ENCODE assay signal across 15 cellular contexts in the genomic region with DNA sequence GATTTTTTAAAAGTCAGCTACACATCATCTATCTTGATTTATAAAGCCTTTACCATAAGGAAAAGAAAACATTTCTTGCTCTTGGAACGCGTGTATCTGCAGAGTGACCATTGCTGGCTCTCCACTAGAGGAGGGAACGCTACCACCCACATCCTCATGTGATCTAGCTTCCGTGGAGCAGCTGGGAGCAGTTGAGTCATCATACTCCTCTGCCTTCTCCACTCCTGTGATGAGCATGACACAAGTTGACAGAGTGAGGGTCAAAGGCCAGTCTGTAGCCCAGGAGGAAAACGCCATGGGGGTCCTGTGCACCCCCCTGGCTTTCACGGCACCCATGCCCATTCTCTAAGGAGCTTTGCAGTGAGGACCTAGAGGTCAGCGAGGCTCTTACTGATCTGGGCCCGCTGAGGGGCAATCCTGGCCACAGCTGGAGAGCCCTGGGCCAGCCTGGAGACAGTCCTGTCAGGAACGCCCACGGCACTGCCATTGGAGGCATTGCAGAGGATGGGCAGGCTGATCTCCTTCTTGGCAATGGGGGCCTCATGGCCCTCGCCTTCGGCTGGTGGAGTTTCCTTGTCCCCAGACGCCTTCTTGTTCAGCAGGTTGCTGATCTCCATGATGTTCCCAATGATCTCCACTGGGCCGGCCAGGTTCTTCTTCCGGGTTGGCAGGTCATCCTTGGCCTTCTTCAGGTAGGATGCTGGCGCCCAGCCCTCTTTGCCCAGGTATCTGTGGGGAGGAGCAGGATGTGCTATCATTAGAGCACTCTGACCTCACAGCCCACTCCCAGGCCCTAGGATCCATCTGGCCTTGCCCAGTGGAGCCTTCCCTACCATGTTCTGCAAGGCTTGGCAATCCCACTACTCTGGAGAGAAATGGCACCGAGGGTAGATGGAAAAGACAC.
DNase-seq lines count a peak whose midpoint lies in the region; ATAC-seq and TF ChIP-seq lines count a peak whose summit lies in the region.
"Had no signal": no experiment of that assay in that cellular context is flagged by ENCODE, and none has a peak within 500 bp of the region (broad histone marks: within the 10 kb centered on the region; RNA-seq: fewer than 3 reads in every experiment).

No MANE protein-coding gene starts in this region.

- POLR2A ChIA-PET in naive thymus-derived CD4-positive, alpha-beta T cell (lab: Charles Lee) = interaction anchor here (1.1 kb wide), 1 partner anchor 48 kb away, joined by 3 read pairs; no protein-coding TSS in a partner anchor

- no peak overlapping the region for H3K4me3 ChIP-seq in right cardiac atrium (ENCODE audit: low read length)
- no peak overlapping the region for H3K4me3 ChIP-seq in left ventricle myocardium inferior
- H3K4me3 ChIP-seq in naive thymus-derived CD4-positive, alpha-beta T cell (ENCODE audit: low read length) = no peak overlapping the region
- H3K4me3 ChIP-seq: body of pancreas, skin epidermis had no signal

- no peak overlapping the region for H3K4me3 Mint-ChIP-seq in naive thymus-derived CD4-positive, alpha-beta T cell
- H3K4me3 Mint-ChIP-seq: memory B cell had no signal

- no peak overlapping the region for H3K27ac ChIP-seq in right cardiac atrium (ENCODE audit: low read length)
- H3K27ac ChIP-seq in left ventricle myocardium inferior (replicated peaks) = no peak overlapping the region
- H3K27ac ChIP-seq in caudate nucleus (ENCODE audit: low read depth, low read length) = peak overlapping the region; percentile 77
- H3K27ac ChIP-seq in naive thymus-derived CD4-positive, alpha-beta T cell (ENCODE audit: low read depth, low read length) = no peak overlapping the region
- H3K27ac ChIP-seq: body of pancreas had no signal

- H3K9me3 ChIP-seq in right cardiac atrium (ENCODE audit: control insufficient read depth, low read length) (no peaks in the 10 kb centered on the region), left ventricle myocardium inferior (replicated peaks) (no peaks in the 10 kb centered on the region)
- no peaks in the 10 kb centered on the region for H3K9me3 ChIP-seq in naive thymus-derived CD4-positive, alpha-beta T cell (ENCODE audit: control insufficient read depth in 2 of 3, low read length in 3 of 3)
- H3K9me3 ChIP-seq: body of pancreas had no signal

- no peak overlapping the region for H3K27ac Mint-ChIP-seq in naive thymus-derived CD4-positive, alpha-beta T cell
- H3K27ac Mint-ChIP-seq: memory B cell had no signal

- peaks cover 50% of the 10 kb centered on the region for H3K36me3 ChIP-seq in left ventricle myocardium inferior
- peaks cover 0 to 6% (median 0%) of the 10 kb centered on the region in 3 experiments for H3K36me3 ChIP-seq in naive thymus-derived CD4-positive, alpha-beta T cell (ENCODE audit: control insufficient read depth in 2 of 3, insufficient read depth in 3 of 3, low read length in 3 of 3)

- CTCF ChIA-PET in naive thymus-derived CD4-positive, alpha-beta T cell (lab: Charles Lee) = interaction anchor here (4.2 kb wide), 1 partner anchor 73 kb away, joined by 17 read pairs; no protein-coding TSS in a partner anchor

- 82% methylated on average over 17 of the region's 17 CpGs for WGBS in right cardiac atrium

- H3K27me3 ChIP-seq in right cardiac atrium (ENCODE audit: control insufficient read depth, insufficient read depth) (no peaks in the 10 kb centered on the region), left ventricle myocardium inferior (ENCODE audit: low read depth) (no peaks in the 10 kb centered on the region)
- H3K27me3 ChIP-seq in naive thymus-derived CD4-positive, alpha-beta T cell (ENCODE audit: control insufficient read depth in 2 of 2, insufficient read depth in 2 of 2, low read length in 2 of 2) = no peaks in the 10 kb centered on the region
- H3K27me3 ChIP-seq: body of pancreas had no signal

- H3K4me1 ChIP-seq in right cardiac atrium (ENCODE audit: control insufficient read depth, insufficient read depth, low read length) = peaks cover 15% of the 10 kb centered on the region
- H3K4me1 ChIP-seq in left ventricle myocardium inferior = peaks cover 72% of the 10 kb centered on the region
- no peaks in the 10 kb centered on the region for H3K4me1 ChIP-seq in naive thymus-derived CD4-positive, alpha-beta T cell (ENCODE audit: control insufficient read depth in 2 of 2, insufficient read depth in 2 of 2, low read length in 2 of 2)
- H3K4me1 ChIP-seq: body of pancreas had no signal

- no peaks in the 10 kb centered on the region for H3K9me3 Mint-ChIP-seq in naive thymus-derived CD4-positive, alpha-beta T cell
- H3K9me3 Mint-ChIP-seq: memory B cell had no signal

- H3K36me3 Mint-ChIP-seq in naive thymus-derived CD4-positive, alpha-beta T cell = peaks cover 3 to 13% (median 5%) of the 10 kb centered on the region in 5 donors

- no peak for TF ChIP-seq CTCF in left ventricle myocardium inferior (IDR thresholded peaks at IDR 0.05; ENCODE audit: borderline replicate concordance)

- H3K4me1 Mint-ChIP-seq in naive thymus-derived CD4-positive, alpha-beta T cell = peaks cover 0 to 5% (median 0%) of the 10 kb centered on the region in 7 donors
- H3K4me1 Mint-ChIP-seq: memory B cell had no signal

- peak in 2 of 3 donors; percentile 54 to 60 for DNase-seq in right cardiac atrium
- DNase-seq in left ventricle myocardium inferior = no peak
- DNase-seq in caudate nucleus (lab: John Stamatoyannopoulos, UW) = peak in 37 of 61 donors; percentile 8 to 79 (median 30)
- DNase-seq in midbrain (lab: John Stamatoyannopoulos, UW) = peak; percentile 27
- DNase-seq in naive thymus-derived CD4-positive, alpha-beta T cell = no peak
- DNase-seq in SW 1271 (lab: John Stamatoyannopoulos, UW) = no peak
- DNase-seq in NCI-H1048 (lab: John Stamatoyannopoulos, UW) = no peak
- DNase-seq: activated T-cell treated with anti-CD3 and anti-CD28 coated beads, Interleukin-2, amount 50 U/mL, for 1 hour; body of pancreas; glutamatergic neuron; Karpas-422; NCI-H345 had no signal

- intact Hi-C loops in right cardiac atrium (cut with DNase I) (no loop called here), left ventricle myocardium inferior (cut with micrococcal nuclease) (no loop called here)
- intact Hi-C loops in naive thymus-derived CD4-positive, alpha-beta T cell (cut with micrococcal nuclease) = no loop called here

- no peaks in the 10 kb centered on the region for H3K27me3 Mint-ChIP-seq in naive thymus-derived CD4-positive, alpha-beta T cell
- H3K27me3 Mint-ChIP-seq: memory B cell had no signal

- ATAC-seq in right cardiac atrium = peak in 1 of 2 donors; percentile 11
- ATAC-seq in HG02798 (IDR thresholded peaks at IDR 0.05; ENCODE audit: poor library complexity, unreplicated experiment) = no peak
- ATAC-seq in naive thymus-derived CD4-positive, alpha-beta T cell = no peak
- ATAC-seq: body of pancreas had no signal

Comparison
In these comparisons a context has a peak if more than half of its experiments do, and no peak if none do; other contexts are left out.
1. DNase-seq: peak in right cardiac atrium (2 of 3), caudate nucleus (37 of 61) and midbrain (single experiment); none in left ventricle myocardium inferior (single experiment), naive thymus-derived CD4-positive, alpha-beta T cell (0 of 9), SW 1271 (0 of 2) and NCI-H1048 (single experiment).